Comparison of ENCODE assay signal across 19 cellular contexts in genomic region chr15:25848325-25848724, GRCh38. TPM values are rescaled to one million over a fixed set of nuclear protein-coding genes. Genes with fewer than 3 reads are reported as not detected.
DNase-seq lines count a peak whose midpoint lies in the region; ATAC-seq and TF ChIP-seq lines count a peak whose summit lies in the region.
"Had no signal": no experiment of that assay in that cellular context is flagged by ENCODE, and none has a peak within 500 bp of the region (broad histone marks: within the 10 kb centered on the region; RNA-seq: fewer than 3 reads in every experiment).

No MANE protein-coding gene starts in this region.

- ATAC-seq in HG03432 (IDR thresholded peaks at IDR 0.05; ENCODE audit: unreplicated experiment) = no peak
- ATAC-seq: Panc1 had no signal

- no peak overlapping the region for H3K9ac ChIP-seq in rectal smooth muscle tissue (ENCODE audit: low read length)

- H3K9me3 Mint-ChIP-seq in activated CD4-positive, alpha-beta memory T cell treated with anti-CD3 and anti-CD28 coated beads for 36 hours = peaks cover 3% of the 10 kb centered on the region
- no peaks in the 10 kb centered on the region for H3K9me3 Mint-ChIP-seq in activated CD4-positive, alpha-beta memory T cell treated with anti-CD3 and anti-CD28 coated beads, Interleukin-2, amount 10 ng/mL, durations not matched to agents 7 days and 5 days
- H3K9me3 Mint-ChIP-seq: neural crest cell had no signal

- TF ChIP-seq CTCF in OCI-LY7 (conservative IDR thresholded peaks at IDR 0.05; ENCODE audit: low read length) (no peak), coronary artery (IDR thresholded peaks at IDR 0.05) (no peak)

- no peak overlapping the region for H3K4me3 ChIP-seq in OCI-LY7 (ENCODE audit: low read depth, low read length, poor library complexity, severe bottlenecking)
- peak overlapping the region; percentile 67 for H3K4me3 ChIP-seq in coronary artery
- H3K4me3 ChIP-seq in rectal smooth muscle tissue (ENCODE audit: low read length) = no peak overlapping the region
- H3K4me3 ChIP-seq: stomach, vagina had no signal

- intact Hi-C loops in activated CD4-positive, alpha-beta memory T cell treated with anti-CD3 and anti-CD28 coated beads for 36 hours (cut with micrococcal nuclease) = loop anchor here (5.0 kb wide), 1 partner anchor 411 kb away; the partner anchor contains the start of gene UBE3A
- intact Hi-C loops in OCI-LY7 (cut with micrococcal nuclease; ENCODE audit: unreplicated experiment) = no loop called here

- 0 out of 2 replicates have a peak overlapping the region, but pooled peaks have one; percentile 38 for H2AFZ ChIP-seq in OCI-LY7 (ENCODE audit: low read length)

- no peaks in the 10 kb centered on the region for H3K9me2 ChIP-seq in OCI-LY7 (ENCODE audit: insufficient read depth, low read length)

- DNase-seq in activated CD4-positive, alpha-beta memory T cell treated with anti-CD3 and anti-CD28 coated beads for 36 hours = no peak
- DNase-seq in activated CD4-positive, alpha-beta memory T cell treated with anti-CD3 and anti-CD28 coated beads, Interleukin-2, amount 10 ng/mL, durations not matched to agents 7 days and 5 days = no peak
- no peak for DNase-seq in OCI-LY7 (ENCODE audit: low spot score)
- no peak for DNase-seq in coronary artery (ENCODE audit: low spot score)
- DNase-seq in cortex of kidney (lab: John Stamatoyannopoulos, UW) = no peak
- DNase-seq in SW480 (ENCODE audit: low spot score) = no peak
- DNase-seq: ACHN; COR-L47; effector CD8-positive, alpha-beta T cell; EL; heart right ventricle; NCI-H1417 treated with DMSO at 0.1 percent for 48 hours; stomach had no signal

- peaks cover 91% of the 10 kb centered on the region for H3K4me1 ChIP-seq in OCI-LY7 (ENCODE audit: insufficient read depth, low read length, poor library complexity, severe bottlenecking)
- H3K4me1 ChIP-seq in rectal smooth muscle tissue (ENCODE audit: control insufficient read depth, insufficient read depth, low read length) = peaks cover 28% of the 10 kb centered on the region

- POLR2A ChIA-PET in activated CD4-positive, alpha-beta memory T cell treated with anti-CD3 and anti-CD28 coated beads for 36 hours (lab: Charles Lee) = interaction anchor here (0.8 to 1.6 kb wide), 2 partner anchors 14 to 38 kb away, joined by 4 to 11 read pairs; no protein-coding TSS in a partner anchor
- POLR2A ChIA-PET in activated CD4-positive, alpha-beta memory T cell treated with anti-CD3 and anti-CD28 coated beads, Interleukin-2, amount 10 ng/mL, durations not matched to agents 7 days and 5 days (lab: Charles Lee) = interaction anchor here (6.8 kb wide), 1 partner anchor 12 kb away, joined by 124 read pairs; the partner anchor contains the start of gene ATP10A
- POLR2A ChIA-PET in OCI-LY7 (lab: Charles Lee) = interaction anchor here (1.1 to 1.5 kb wide), 3 partner anchors 9 to 91 kb away, joined by 3 to 6 read pairs (median 3); no protein-coding TSS in a partner anchor

- no peaks in the 10 kb centered on the region for H3K9me3 ChIP-seq in OCI-LY7 (ENCODE audit: low read length)
- H3K9me3 ChIP-seq: heart right ventricle, stomach, vagina had no signal

- H3K4me2 ChIP-seq in OCI-LY7 (ENCODE audit: low read length) = peak overlapping the region; percentile 75; the same call in 1 of the 2 replicates

- BruUV-seq in OCI-LY7 (replicated peaks; lab: Mats Ljungman, UMichigan) = no TSS peak

- no peaks in the 10 kb centered on the region for H3K79me2 ChIP-seq in OCI-LY7 (ENCODE audit: insufficient read depth, low read depth, low read length)

- peaks cover 10% of the 10 kb centered on the region for H3K36me3 Mint-ChIP-seq in activated CD4-positive, alpha-beta memory T cell treated with anti-CD3 and anti-CD28 coated beads for 36 hours
- peaks cover 52% of the 10 kb centered on the region for H3K36me3 Mint-ChIP-seq in activated CD4-positive, alpha-beta memory T cell treated with anti-CD3 and anti-CD28 coated beads, Interleukin-2, amount 10 ng/mL, durations not matched to agents 7 days and 5 days (ENCODE audit: low read depth)

- no peaks in the 10 kb centered on the region for H3K27me3 ChIP-seq in rectal smooth muscle tissue (ENCODE audit: control insufficient read depth, insufficient read depth, low read length)
- H3K27me3 ChIP-seq: stomach, vagina had no signal

- H3K4me1 Mint-ChIP-seq in activated CD4-positive, alpha-beta memory T cell treated with anti-CD3 and anti-CD28 coated beads for 36 hours (ENCODE audit: low read depth) = peaks cover 82% of the 10 kb centered on the region
- peaks cover 80% of the 10 kb centered on the region for H3K4me1 Mint-ChIP-seq in activated CD4-positive, alpha-beta memory T cell treated with anti-CD3 and anti-CD28 coated beads, Interleukin-2, amount 10 ng/mL, durations not matched to agents 7 days and 5 days

- H3K27ac ChIP-seq in OCI-LY7 (ENCODE audit: low read depth, low read length, poor library complexity, severe bottlenecking) = no peak overlapping the region
- peak overlapping the region; percentile 92 to 97 for H3K27ac ChIP-seq in coronary artery
- peak overlapping the region; percentile 83 for H3K27ac ChIP-seq in rectal smooth muscle tissue (ENCODE audit: low read depth, low read length)

- no peak overlapping the region for H3K4me3 Mint-ChIP-seq in activated CD4-positive, alpha-beta memory T cell treated with anti-CD3 and anti-CD28 coated beads for 36 hours
- no peak overlapping the region for H3K4me3 Mint-ChIP-seq in activated CD4-positive, alpha-beta memory T cell treated with anti-CD3 and anti-CD28 coated beads, Interleukin-2, amount 10 ng/mL, durations not matched to agents 7 days and 5 days

- H4K20me1 ChIP-seq in OCI-LY7 (ENCODE audit: insufficient read depth, low read length) = no peaks in the 10 kb centered on the region

- CTCF ChIA-PET in activated CD4-positive, alpha-beta memory T cell treated with anti-CD3 and anti-CD28 coated beads for 36 hours (lab: Charles Lee) = interaction anchor here (1.1 to 1.9 kb wide), 2 partner anchors 14 to 35 kb away, joined by 3 to 8 read pairs; no protein-coding TSS in a partner anchor
- CTCF ChIA-PET in activated CD4-positive, alpha-beta memory T cell treated with anti-CD3 and anti-CD28 coated beads, Interleukin-2, amount 10 ng/mL, durations not matched to agents 7 days and 5 days (lab: Charles Lee) = interaction anchor here (0.9 to 1.1 kb wide), 3 partner anchors 12 to 86 kb away, joined by 3 to 4 read pairs (median 3); no protein-coding TSS in a partner anchor
- CTCF ChIA-PET in OCI-LY7 (lab: Charles Lee; ENCODE audit: unreplicated experiment) = no interaction called here

- H3K36me3 ChIP-seq in OCI-LY7 (ENCODE audit: insufficient read depth, low read length) = no peaks in the 10 kb centered on the region
- no peaks in the 10 kb centered on the region for H3K36me3 ChIP-seq in rectal smooth muscle tissue (ENCODE audit: control insufficient read depth, insufficient read depth, low read length)
- H3K36me3 ChIP-seq: heart right ventricle, stomach, vagina had no signal

- H3K27ac Mint-ChIP-seq in activated CD4-positive, alpha-beta memory T cell treated with anti-CD3 and anti-CD28 coated beads for 36 hours = peak overlapping the region; percentile 88
- no peak overlapping the region for H3K27ac Mint-ChIP-seq in activated CD4-positive, alpha-beta memory T cell treated with anti-CD3 and anti-CD28 coated beads, Interleukin-2, amount 10 ng/mL, durations not matched to agents 7 days and 5 days

- no peaks in the 10 kb centered on the region for H3K27me3 Mint-ChIP-seq in activated CD4-positive, alpha-beta memory T cell treated with anti-CD3 and anti-CD28 coated beads for 36 hours
- peaks cover 2% of the 10 kb centered on the region for H3K27me3 Mint-ChIP-seq in activated CD4-positive, alpha-beta memory T cell treated with anti-CD3 and anti-CD28 coated beads, Interleukin-2, amount 10 ng/mL, durations not matched to agents 7 days and 5 days

RNA-seq across cellular contexts. Expression of gene ATP10A, which starts 14.8 kb away (rescaled TPM):
- total RNA-seq in activated CD4-positive, alpha-beta memory T cell treated with anti-CD3 and anti-CD28 coated beads for 36 hours = 10 to 100 TPM; 15.9 to 17.2 TPM
- 10 to 100 TPM; 35.8 to 36.5 TPM for total RNA-seq in activated CD4-positive, alpha-beta memory T cell treated with anti-CD3 and anti-CD28 coated beads, Interleukin-2, amount 10 ng/mL, durations not matched to agents 7 days and 5 days
- total RNA-seq in OCI-LY7 (2014; rRNA removed; shearing (Covaris generic)) = 0.08 TPM in 1 of 2 replicates, not detected in the other
- 0.06 TPM in 1 of 2 replicates, not detected in the other for total RNA-seq in OCI-LY7 (2022)
- total RNA-seq: lung microvascular endothelial cell had no signal

Comparison
In these comparisons a context has a peak if more than half of its experiments do, and no peak if none do; other contexts are left out.
1. RNA of gene ATP10A, which starts 14.8 kb away (total RNA-seq): 35.8 to 36.5 TPM in activated CD4-positive, alpha-beta memory T cell treated with anti-CD3 and anti-CD28 coated beads, Interleukin-2, amount 10 ng/mL, durations not matched to agents 7 days and 5 days and 15.9 to 17.2 TPM in activated CD4-positive, alpha-beta memory T cell treated with anti-CD3 and anti-CD28 coated beads for 36 hours; 0.06 to 0.08 TPM in OCI-LY7; every median in the first group is over 10 times any median in the second.